Comparison of ENCODE assay signal across 15 cellular contexts in genomic region chr1:13009348-13009747, GRCh38. TPM values are rescaled to one million over a fixed set of nuclear protein-coding genes. Genes with fewer than 3 reads are reported as not detected.
"Had no signal": no experiment of that assay in that cellular context is flagged by ENCODE, and none has a peak within 500 bp of the region (broad histone marks: within the 10 kb centered on the region; RNA-seq: fewer than 3 reads in every experiment).

No MANE protein-coding gene starts in this region.

RNA-seq across cellular contexts. Expression of gene PRAMEF27, which starts 47.0 kb away (rescaled TPM):
- total RNA-seq: activated B cell treated with CpG ODN at 0.5 μM for 24 hours; activated CD4-positive, alpha-beta memory T cell treated with anti-CD3 and anti-CD28 coated beads for 36 hours; activated CD4-positive, alpha-beta memory T cell treated with anti-CD3 and anti-CD28 coated beads, Interleukin-2, amount 10 ng/mL, durations not matched to agents 7 days and 5 days; activated CD4-positive, alpha-beta T cell treated with anti-CD3 and anti-CD28 coated beads for 36 hours; activated CD4-positive, alpha-beta T cell treated with anti-CD3 and anti-CD28 coated beads, Interleukin-2, amount 10 ng/mL, durations not matched to agents 24 days and 14 days; activated CD4-positive, alpha-beta T cell treated with anti-CD3 and anti-CD28 coated beads, Interleukin-2, amount 10 ng/mL, durations not matched to agents 7 days and 5 days; activated CD8-positive, alpha-beta memory T cell treated with anti-CD3 and anti-CD28 coated beads for 36 hours; activated CD8-positive, alpha-beta memory T cell treated with anti-CD3 and anti-CD28 coated beads, Interleukin-2, amount 10 ng/mL, durations not matched to agents 7 days and 5 days; activated CD8-positive, alpha-beta T cell treated with anti-CD3 and anti-CD28 coated beads for 36 hours; activated CD8-positive, alpha-beta T cell treated with anti-CD3 and anti-CD28 coated beads, Interleukin-2, amount 10 ng/mL, durations not matched to agents 7 days and 5 days; T-cell; T-helper 1 cell treated with Interleukin-12 subunit alpha and Interleukin-12 subunit beta and Interleukin-4 antibody, amounts not matched to agents 30 ng/mL and 1 ng/mL, for 36 hours; T-helper 17 cell; T-helper 2 cell treated with Interferon-gamma antibody and Interleukin-4, amounts not matched to agents 100 ng/mL and 5 ng/mL, for 36 hours; WTC11 had no signal

RNA-seq across cellular contexts. Expression of gene HNRNPCL3, which starts 51.2 kb away (rescaled TPM):
- total RNA-seq: activated B cell treated with CpG ODN at 0.5 μM for 24 hours; activated CD4-positive, alpha-beta memory T cell treated with anti-CD3 and anti-CD28 coated beads for 36 hours; activated CD4-positive, alpha-beta memory T cell treated with anti-CD3 and anti-CD28 coated beads, Interleukin-2, amount 10 ng/mL, durations not matched to agents 7 days and 5 days; activated CD4-positive, alpha-beta T cell treated with anti-CD3 and anti-CD28 coated beads for 36 hours; activated CD4-positive, alpha-beta T cell treated with anti-CD3 and anti-CD28 coated beads, Interleukin-2, amount 10 ng/mL, durations not matched to agents 24 days and 14 days; activated CD4-positive, alpha-beta T cell treated with anti-CD3 and anti-CD28 coated beads, Interleukin-2, amount 10 ng/mL, durations not matched to agents 7 days and 5 days; activated CD8-positive, alpha-beta memory T cell treated with anti-CD3 and anti-CD28 coated beads for 36 hours; activated CD8-positive, alpha-beta memory T cell treated with anti-CD3 and anti-CD28 coated beads, Interleukin-2, amount 10 ng/mL, durations not matched to agents 7 days and 5 days; activated CD8-positive, alpha-beta T cell treated with anti-CD3 and anti-CD28 coated beads for 36 hours; activated CD8-positive, alpha-beta T cell treated with anti-CD3 and anti-CD28 coated beads, Interleukin-2, amount 10 ng/mL, durations not matched to agents 7 days and 5 days; T-cell; T-helper 1 cell treated with Interleukin-12 subunit alpha and Interleukin-12 subunit beta and Interleukin-4 antibody, amounts not matched to agents 30 ng/mL and 1 ng/mL, for 36 hours; T-helper 17 cell; T-helper 2 cell treated with Interferon-gamma antibody and Interleukin-4, amounts not matched to agents 100 ng/mL and 5 ng/mL, for 36 hours; WTC11 had no signal
